21 cellular contexts compared by ENCODE assay signal in genomic region chr15:48447058-48447457, GRCh38.
A peak's percentile ranks its signal among the peaks of the same experiment; 100 is the strongest.
DNase-seq lines count a peak whose midpoint lies in the region; ATAC-seq and TF ChIP-seq lines count a peak whose summit lies in the region.
"Had no signal": no experiment of that assay in that cellular context is flagged by ENCODE, and none has a peak within 500 bp of the region (broad histone marks: within the 10 kb centered on the region; RNA-seq: fewer than 3 reads in every experiment).

No MANE protein-coding gene starts in this region.

- H3K79me2 ChIP-seq in GM23248 (ENCODE audit: insufficient read depth) (peaks cover 54% of the 10 kb centered on the region), PC-9 (ENCODE audit: low read depth) (no peaks in the 10 kb centered on the region)

- H3K27me3 ChIP-seq in GM23248 (replicated peaks; ENCODE audit: insufficient read depth) (no peaks in the 10 kb centered on the region), PC-9 (ENCODE audit: insufficient read depth, low read depth) (no peaks in the 10 kb centered on the region)

- H3K27ac Mint-ChIP-seq in chondrocyte (ENCODE audit: unreplicated experiment) (peak overlapping the region; percentile 66), osteocyte (ENCODE audit: unreplicated experiment) (peak overlapping the region; percentile 47), immature natural killer cell (no peak overlapping the region)
- H3K27ac Mint-ChIP-seq: CD8-positive, alpha-beta memory T cell; IgD-negative memory B cell had no signal

- H3K4me1 Mint-ChIP-seq in chondrocyte (ENCODE audit: low read depth), result peaks cover 63% of the 10 kb centered on the region
- H3K4me1 Mint-ChIP-seq in osteocyte (ENCODE audit: unreplicated experiment), result peaks cover 24% of the 10 kb centered on the region
- H3K4me1 Mint-ChIP-seq in immature natural killer cell, result no peaks in the 10 kb centered on the region
- H3K4me1 Mint-ChIP-seq: CD8-positive, alpha-beta memory T cell; IgD-negative memory B cell had no signal

- H3K36me3 Mint-ChIP-seq in chondrocyte (ENCODE audit: low read depth) (peaks cover 72% of the 10 kb centered on the region), osteocyte (ENCODE audit: unreplicated experiment) (peaks cover 78% of the 10 kb centered on the region), immature natural killer cell (no peaks in the 10 kb centered on the region)
- H3K36me3 Mint-ChIP-seq: CD8-positive, alpha-beta memory T cell had no signal

- peaks cover 65% of the 10 kb centered on the region for H3K4me1 ChIP-seq in GM23248 (ENCODE audit: insufficient read depth)
- H3K4me1 ChIP-seq in PC-9 (replicated peaks; ENCODE audit: insufficient read depth), result peaks cover 24% of the 10 kb centered on the region

- H3K9me3 ChIP-seq in GM23248 (ENCODE audit: low read depth), result no peaks in the 10 kb centered on the region
- no peaks in the 10 kb centered on the region for H3K9me3 ChIP-seq in PC-9 (ENCODE audit: insufficient read depth, low read depth)

- H3K9ac ChIP-seq in GM23248, result peak overlapping the region; percentile 47

- CTCF ChIA-PET in PC-9 (lab: Charles Lee), result no interaction called here

- in situ Hi-C loops in GM23248 (cut with MboI), result no loop called here

- H3K27me3 Mint-ChIP-seq in chondrocyte (ENCODE audit: low read depth) (no peaks in the 10 kb centered on the region), osteocyte (ENCODE audit: unreplicated experiment) (no peaks in the 10 kb centered on the region), immature natural killer cell (ENCODE audit: low read depth in 3 of 3) (peaks cover 0 to 5% (median 5%) of the 10 kb centered on the region in 3 donors)
- H3K27me3 Mint-ChIP-seq: IgD-negative memory B cell had no signal

- no TSS peak for BruUV-seq in PC-9 (replicated peaks; lab: Mats Ljungman, UMichigan)

- H3K4me3 ChIP-seq in GM23248, result peak overlapping the region; percentile 8; the same call in 1 of the 2 replicates
- H3K4me3 ChIP-seq in PC-9, result no peak overlapping the region

- H2AFZ ChIP-seq in GM23248 (no peak overlapping the region), PC-9 (no peak overlapping the region)

- H3K4me2 ChIP-seq in GM23248 (ENCODE audit: unreplicated experiment), result peak overlapping the region; percentile 59
- peak overlapping the region; percentile 36 for H3K4me2 ChIP-seq in PC-9

- H3K36me3 ChIP-seq in GM23248 (ENCODE audit: low read depth) (peaks cover 94% of the 10 kb centered on the region), PC-9 (ENCODE audit: low read depth) (no peaks in the 10 kb centered on the region)

- H4K20me1 ChIP-seq in GM23248 (ENCODE audit: insufficient read depth) (no peaks in the 10 kb centered on the region), PC-9 (ENCODE audit: insufficient read depth) (no peaks in the 10 kb centered on the region)

- H3F3A ChIP-seq in GM23248 (ENCODE audit: insufficient read depth) (peaks cover 92% of the 10 kb centered on the region), PC-9 (ENCODE audit: insufficient read depth, low read depth) (no peaks in the 10 kb centered on the region)

- H3K9me2 ChIP-seq in GM23248 (ENCODE audit: insufficient read depth), result no peaks in the 10 kb centered on the region
- no peaks in the 10 kb centered on the region for H3K9me2 ChIP-seq in PC-9 (ENCODE audit: insufficient read depth)

- TF ChIP-seq CTCF in PC-9 (conservative IDR thresholded peaks at IDR 0.05) (no peak), chondrocyte (IDR thresholded peaks at IDR 0.05) (no peak), osteocyte (IDR thresholded peaks at IDR 0.05) (no peak)

- H3K9me3 Mint-ChIP-seq in chondrocyte (ENCODE audit: low read depth) (no peaks in the 10 kb centered on the region), osteocyte (ENCODE audit: unreplicated experiment) (no peaks in the 10 kb centered on the region), immature natural killer cell (no peaks in the 10 kb centered on the region)
- H3K9me3 Mint-ChIP-seq: IgD-negative memory B cell had no signal

- H3K27ac ChIP-seq in GM23248 (peak overlapping the region; percentile 85), PC-9 (peak overlapping the region; percentile 48; the same call in 1 of the 2 replicates)
- H3K27ac ChIP-seq: C4-2B had no signal

- ATAC-seq in GM19463 (IDR thresholded peaks at IDR 0.05; ENCODE audit: unreplicated experiment) (no peak), GM21367 (IDR thresholded peaks at IDR 0.05; ENCODE audit: unreplicated experiment) (no peak)

- H3K4me3 Mint-ChIP-seq in chondrocyte (ENCODE audit: unreplicated experiment), result no peak overlapping the region
- H3K4me3 Mint-ChIP-seq in osteocyte (ENCODE audit: unreplicated experiment), result no peak overlapping the region
- H3K4me3 Mint-ChIP-seq in immature natural killer cell, result no peak overlapping the region
- H3K4me3 Mint-ChIP-seq: CD8-positive, alpha-beta memory T cell; IgD-negative memory B cell had no signal

- intact Hi-C loops in PC-9 (cut with micrococcal nuclease; ENCODE audit: unreplicated experiment), result no loop called here

- POLR2A ChIA-PET in PC-9 (lab: Charles Lee; ENCODE audit: unreplicated experiment), result interaction anchor here (0.7 kb wide), 2 partner anchors 354 to 1965 kb away, joined by 4 read pairs; no protein-coding TSS in a partner anchor

- WGBS in GM23248 (ENCODE audit: low coverage in 1 of 2, low lambda C conversion rate in 2 of 2, missing lambda C conversion rate in 2 of 2), 2 experiments, result 96 to 100% methylated on average over 1 of the region's 1 CpG

- no peak for DNase-seq in GM23248
- no peak for DNase-seq in PC-9
- DNase-seq in chondrocyte (ENCODE audit: low spot score), result no peak
- DNase-seq in osteocyte (ENCODE audit: extremely low spot score, unreplicated experiment), result no peak
- DNase-seq in immature natural killer cell, result no peak
- DNase-seq: Calu3; CD8-positive, alpha-beta memory T cell; DMS153; GOT3; NCI-H1694; NCI-H2081 treated with DMSO at 0.1 percent for 48 hours; NCI-H2171 treated with DMSO at 0.1 percent for 48 hours; NCI-H446; NCI-H526; OCI-M1; RPMI8226; SIG-M5 had no signal

Comparison
In these comparisons a context has a peak if more than half of its experiments do, and no peak if none do; other contexts are left out.
1. H3K27ac Mint-ChIP-seq: peak in chondrocyte (single experiment) and osteocyte (single experiment); none in immature natural killer cell (0 of 6).